Comparison of ENCODE assay signal across 9 cellular contexts in the genomic region with DNA sequence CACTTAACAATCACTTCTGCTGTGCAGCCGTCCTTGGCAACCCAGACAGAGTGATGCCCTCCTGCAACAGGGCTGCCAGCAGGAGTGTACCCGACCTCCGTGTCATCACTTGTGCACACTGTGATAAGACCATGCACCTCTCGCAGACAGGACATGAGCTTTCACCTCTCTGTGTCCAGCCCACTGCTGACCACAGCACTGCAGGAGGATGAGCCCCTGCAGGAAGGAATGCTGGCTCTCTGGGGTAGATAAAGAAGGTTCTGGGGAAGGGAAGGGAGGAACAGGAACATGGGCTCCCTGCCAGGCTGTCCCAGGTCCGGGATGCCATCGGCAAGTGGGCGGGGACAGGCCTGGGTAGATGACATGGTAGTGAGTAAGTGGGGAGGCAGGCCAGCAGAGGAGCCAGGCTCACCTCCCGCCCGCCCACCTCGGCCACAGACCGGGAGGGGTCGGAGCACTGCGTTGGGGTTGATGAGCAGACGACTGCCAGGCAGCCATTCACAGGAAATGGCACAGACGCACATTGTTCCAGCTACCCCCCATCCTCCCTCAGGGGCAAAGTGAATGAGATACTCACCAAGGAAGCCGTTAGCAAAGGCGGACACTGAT. TPM values are rescaled to one million over a fixed set of nuclear protein-coding genes. Genes with fewer than 3 reads are reported as not detected.
DNase-seq lines count a peak whose midpoint lies in the region; ATAC-seq and TF ChIP-seq lines count a peak whose summit lies in the region.
"Had no signal": no experiment of that assay in that cellular context is flagged by ENCODE, and none has a peak within 500 bp of the region (broad histone marks: within the 10 kb centered on the region; RNA-seq: fewer than 3 reads in every experiment).

No MANE protein-coding gene starts in this region.

- intact Hi-C loops in heart left ventricle (cut with DNase I), result no loop called here

- no peak overlapping the region for H3K4me3 ChIP-seq in heart left ventricle
- H3K4me3 ChIP-seq: SK-N-MC had no signal

- H3K9me3 ChIP-seq in heart left ventricle, result no peaks in the 10 kb centered on the region

- peaks cover 0 to 48% (median 13%) of the 10 kb centered on the region in 12 donors for H3K4me1 ChIP-seq in heart left ventricle

- WGBS in heart left ventricle, 4 donors, result 31 to 43% (median 36%) methylated on average over 17 of the region's 17 CpGs

- DNase-seq in M059J (ENCODE audit: low read depth) (peak; percentile 98), heart left ventricle (no peak), NCI-H2107 (lab: John Stamatoyannopoulos, UW) (no peak), NCI-H1417 (lab: John Stamatoyannopoulos, UW) (no peak), AML-193 (lab: John Stamatoyannopoulos, UW) (no peak)
- DNase-seq in activated T-cell treated with anti-CD3 and anti-CD28 coated beads, Interleukin-2, amount 50 U/mL, for 1 hour, result peak; percentile 81
- DNase-seq in stimulated activated CD8-positive, alpha-beta memory T cell treated with anti-CD3 and anti-CD28 coated beads, Interleukin-15, amount 100 ng/mL, for 24 hours (ENCODE audit: low read depth), result peak; percentile 69

- peaks cover 0 to 11% (median 0%) of the 10 kb centered on the region in 9 donors for H3K27me3 ChIP-seq in heart left ventricle

- ATAC-seq in heart left ventricle (peak; percentile 17 to 54 (median 40)), HG03097 (IDR thresholded peaks at IDR 0.05; ENCODE audit: low FRiP score, unreplicated experiment) (no peak)

- TF ChIP-seq POLR2A in heart left ventricle (IDR thresholded peaks at IDR 0.05), result no peak

- H3K27ac ChIP-seq in heart left ventricle, result peak overlapping the region in 1 of 12 donors; percentile 20
- H3K27ac ChIP-seq: SK-N-MC had no signal

- TF ChIP-seq CTCF in heart left ventricle (IDR thresholded peaks at IDR 0.05), result no peak

- H3K36me3 ChIP-seq in heart left ventricle, result no peaks in the 10 kb centered on the region

RNA-seq across cellular contexts. Expression of a gene that starts 18.6 kb away (rescaled TPM):
- total RNA-seq in M059J (2014; rRNA removed; shearing (Covaris generic)), result 2.1 and 3.5 TPM in 2 replicates
- total RNA-seq in heart left ventricle, result 100 to 1,000 TPM in 3 of 9 donors, 10 to 100 TPM in 6; 41.3 to 290 (median 87.3) TPM
- polyA plus RNA-seq in heart left ventricle, result 100 to 1,000 TPM in 1 of 2 donors, 10 to 100 TPM in 1; 17.4 to 115 TPM

RNA-seq across cellular contexts. Expression of a gene that starts 54.5 kb away (rescaled TPM):
- total RNA-seq in M059J (2014; rRNA removed; shearing (Covaris generic)), result 50.7 and 68.8 TPM in 2 replicates
- 10 to 100 TPM; 20.4 to 50.3 (median 30.7) TPM for total RNA-seq in heart left ventricle
- polyA plus RNA-seq in heart left ventricle, result 10 to 100 TPM; 18.3 to 60.3 TPM

Comparison
In these comparisons a context has a peak if more than half of its experiments do, and no peak if none do; other contexts are left out.
1. DNase-seq: peak in M059J (single experiment), activated T-cell treated with anti-CD3 and anti-CD28 coated beads, Interleukin-2, amount 50 U/mL, for 1 hour (single experiment) and stimulated activated CD8-positive, alpha-beta memory T cell treated with anti-CD3 and anti-CD28 coated beads, Interleukin-15, amount 100 ng/mL, for 24 hours (single experiment); none in heart left ventricle (0 of 5), NCI-H2107 (single experiment), NCI-H1417 (0 of 3) and AML-193 (0 of 2).